Comparison of ENCODE assay signal across 8 cellular contexts in genomic region chr6:116536216-116536621, GRCh38. TPM values are rescaled to one million over a fixed set of nuclear protein-coding genes. Genes with fewer than 3 reads are reported as not detected.
DNase-seq lines count a peak whose midpoint lies in the region; ATAC-seq, FAIRE-seq and TF ChIP-seq lines count a peak whose summit lies in the region.

No MANE protein-coding gene starts in this region.

- FAIRE-seq in GM12878 (lab: Jason Lieb, UNC): peak; percentile 18

- no peaks in the 10 kb centered on the region for H3K4me1 Mint-ChIP-seq in immature natural killer cell

- ATAC-seq in HG02981 (IDR thresholded peaks at IDR 0.05; ENCODE audit: unreplicated experiment): peak; percentile 37
- peak; percentile 82 for ATAC-seq in GM12878
- no peak for ATAC-seq in HG03460 (IDR thresholded peaks at IDR 0.05; ENCODE audit: unreplicated experiment)

- H3K27me3 Mint-ChIP-seq in immature natural killer cell (ENCODE audit: low read depth in 3 of 3): peaks cover 5 to 6% (median 5%) of the 10 kb centered on the region in 3 donors

- peak; percentile 57 to 71 (median 67) for TF ChIP-seq CTCF in GM12878 (IDR thresholded peaks at IDR 0.05 in 2 of 3, conservative IDR thresholded peaks at IDR 0.05 in 1 of 3; ENCODE audit: control insufficient read depth in 2 of 3, extremely low read depth in 1 of 3, insufficient read depth in 1 of 3, low read depth in 3 of 3, low read length in 3 of 3)
- TF ChIP-seq CTCF in suprapubic skin (IDR thresholded peaks at IDR 0.05): peak; percentile 46 to 61

- no peak overlapping the region for H3K9ac ChIP-seq in GM12878 (ENCODE audit: control insufficient read depth, insufficient read depth, low read length)

- H3K27me3 ChIP-seq in GM12878 (replicated peaks in 1 of 2; ENCODE audit: control insufficient read depth in 2 of 2, insufficient read depth in 2 of 2, low read length in 1 of 2) (peaks cover 2 to 3% of the 10 kb centered on the region in 2 experiments; a peak in 2 of 4 replicates), suprapubic skin (no peaks in the 10 kb centered on the region)

- TF ChIP-seq EP300 in GM12878 (IDR thresholded peaks at IDR 0.05; ENCODE audit: borderline replicate concordance in 1 of 2, control insufficient read depth in 1 of 2, low read depth in 2 of 2, low read length in 2 of 2): no peak
- no peak for TF ChIP-seq EP300 in suprapubic skin (IDR thresholded peaks at IDR 0.05)

- DNase-seq in stimulated activated CD4-positive, alpha-beta T cell treated with anti-CD3 and anti-CD28 coated beads, TNF-alpha, amount 100 ng/mL, for 48 hours (ENCODE audit: low read depth in 3 of 3): peak in 2 of 3 donors; percentile 3 to 20
- no peak for DNase-seq in stimulated activated CD4-positive, alpha-beta T cell treated with anti-CD3 and anti-CD28 coated beads, Interleukin-1b, Interleukin-23, amount 100 ng/mL, for 48 hours
- DNase-seq in NCI-H748 treated with DMSO at 0.1 percent for 48 hours (lab: John Stamatoyannopoulos, UW) (peak; percentile 24), GM12878 (ENCODE audit: low read depth, low spot score) (no peak), immature natural killer cell (peak; percentile 38 to 57 (median 39)), suprapubic skin (ENCODE audit: low spot score in 2 of 2) (no peak)

- no peak overlapping the region for H3K4me3 Mint-ChIP-seq in immature natural killer cell

- H3K4me3 ChIP-seq in GM12878 (no peak overlapping the region), suprapubic skin (no peak overlapping the region)

- H3K4me1 ChIP-seq in GM12878 (ENCODE audit: control insufficient read depth, insufficient read depth, low read length): no peaks in the 10 kb centered on the region
- H3K4me1 ChIP-seq in suprapubic skin: no peaks in the 10 kb centered on the region

- H3K36me3 Mint-ChIP-seq in immature natural killer cell: no peaks in the 10 kb centered on the region

- H3K36me3 ChIP-seq in GM12878 (ENCODE audit: control insufficient read depth in 2 of 2, insufficient read depth in 2 of 2, low read length in 1 of 2): no peaks in the 10 kb centered on the region
- no peaks in the 10 kb centered on the region for H3K36me3 ChIP-seq in suprapubic skin

- intact Hi-C loops in GM12878 (cut with micrococcal nuclease; ENCODE audit: unreplicated experiment): loop anchor here (1.0 kb wide), 2 partner anchors 25 to 109 kb away; no protein-coding TSS in a partner anchor

- RAD21 ChIA-PET in GM12878 (lab: Charles Lee; ENCODE audit: unreplicated experiment): interaction anchor here (2.7 to 3.9 kb wide), 2 partner anchors 247 to 267 kb away, joined by 16 to 35 read pairs; no protein-coding TSS in a partner anchor

- peak; percentile 63 for TF ChIP-seq RAD21 in GM12878 (IDR thresholded peaks at IDR 0.05; ENCODE audit: insufficient read depth, low read depth, low read length)

- H3K9me3 Mint-ChIP-seq in immature natural killer cell: no peaks in the 10 kb centered on the region

- H3K27ac ChIP-seq in GM12878 (ENCODE audit: control insufficient read depth, insufficient read depth) (no peak overlapping the region), suprapubic skin (no peak overlapping the region)

- no peak overlapping the region for H3K27ac Mint-ChIP-seq in immature natural killer cell

- SMC1A ChIA-PET in GM12878 (lab: Charles Lee; ENCODE audit: uncharacterized antibody, unreplicated experiment): interaction anchor here (1.0 to 4.5 kb wide), 3 partner anchors 177 to 309 kb away, joined by 3 to 42 read pairs (median 3); no protein-coding TSS in a partner anchor

- WGBS in GM12878 (ENCODE audit: insufficient coverage, insufficient replicate concordance, low lambda C conversion rate, missing lambda C conversion rate): 3% methylated on average over 4 of the region's 4 CpGs
- 11% methylated on average over 4 of the region's 4 CpGs for WGBS in suprapubic skin

- CTCF ChIA-PET in GM12878 (lab: Yijun Ruan, JAX): interaction anchor here (1.0 to 4.5 kb wide), 13 partner anchors 10 to 248 kb away, joined by 4 to 96 read pairs (median 9); partner anchors contain the start of genes CALHM4 and RWDD1

- in situ Hi-C loops in GM12878 (cut with MboI): no loop called here

- TF ChIP-seq POLR2A in GM12878 (IDR thresholded peaks at IDR 0.05; ENCODE audit: low read depth, low read length) (no peak), suprapubic skin (IDR thresholded peaks at IDR 0.05) (no peak)

- H2AFZ ChIP-seq in GM12878 (ENCODE audit: control insufficient read depth, low read depth, low read length): peak overlapping the region; percentile 70

- BruUV-seq in GM12878 (replicated peaks; lab: Mats Ljungman, UMichigan): no TSS peak

- H3K79me2 ChIP-seq in GM12878 (ENCODE audit: control insufficient read depth, insufficient read depth, low read length): no peaks in the 10 kb centered on the region

- no peaks in the 10 kb centered on the region for H3K9me3 ChIP-seq in GM12878 (replicated peaks; ENCODE audit: control insufficient read depth, insufficient read depth, low read length)
- H3K9me3 ChIP-seq in suprapubic skin: no peaks in the 10 kb centered on the region

- POLR2A ChIA-PET in GM12878 (lab: Charles Lee): no interaction called here

- no peak overlapping the region for H3K4me2 ChIP-seq in GM12878 (ENCODE audit: control insufficient read depth, insufficient read depth)

- no peaks in the 10 kb centered on the region for H4K20me1 ChIP-seq in GM12878 (ENCODE audit: control insufficient read depth, insufficient read depth)

RNA-seq across cellular contexts. Expression of gene TRAPPC3L, which starts 9.3 kb away (rescaled TPM):
- total RNA-seq in GM12878 (2013; cell fraction: nucleolus; rRNA removed): not detected in 2 replicates
- not detected in 2 replicates for total RNA-seq in GM12878 (2014; rRNA removed)
- not detected in 2 replicates for total RNA-seq in GM12878 (2014; rRNA removed; fragmentation: Illumina TruSeq; extraction: Trizol)
- not detected in 2 replicates for total RNA-seq in GM12878 (2021)
- polyA plus RNA-seq in GM12878 (2011; ENCODE audit: low read depth): not detected
- not detected in 2 replicates for polyA plus RNA-seq in GM12878 (2011; rRNA removed)
- not detected in 2 replicates for polyA plus RNA-seq in GM12878 (2011; cell fraction: cytosol; rRNA removed)
- not detected in 2 replicates for polyA plus RNA-seq in GM12878 (2011; cell fraction: nucleus; rRNA removed)
- polyA plus RNA-seq in GM12878 (2012): not detected in 2 replicates
- polyA plus RNA-seq in GM12878 (2014; fragmentation: Illumina TruSeq; extraction: Trizol): not detected in 2 replicates
- polyA plus RNA-seq in GM12878 (2014; fragmentation: Nextera tagmentation; extraction: Ambion mirVana): not detected
- polyA plus RNA-seq in GM12878 (2014; rRNA removed): not detected in 2 replicates
- polyA plus RNA-seq in GM12878 (2016; fragmentation: Nextera tagmentation; extraction: Ambion mirVana): not detected
- not detected in 2 replicates for polyA minus RNA-seq in GM12878 (2011; rRNA and poly(A)+ RNA removed)
- polyA minus RNA-seq in GM12878 (2011; cell fraction: cytosol; rRNA and poly(A)+ RNA removed): 1.5 TPM in 1 of 2 replicates, not detected in the other
- polyA minus RNA-seq in GM12878 (2011; cell fraction: nucleus; rRNA and poly(A)+ RNA removed): not detected in 2 replicates
- under 1 TPM in 2 of 3 donors, not detected in 1; 0.18 to 0.20 TPM for polyA plus RNA-seq in immature natural killer cell
- not detected for total RNA-seq in suprapubic skin

RNA-seq across cellular contexts. Expression of gene CALHM4, which starts 17.3 kb away (rescaled TPM):
- not detected in 2 replicates for total RNA-seq in GM12878 (2013; cell fraction: nucleolus; rRNA removed)
- total RNA-seq in GM12878 (2014; rRNA removed) (not detected in 2 replicates), GM12878 (2014; rRNA removed; fragmentation: Illumina TruSeq; extraction: Trizol) (not detected in 2 replicates), GM12878 (2021) (not detected in 2 replicates), suprapubic skin (10 to 100 TPM in 1 of 4 donors, 1 to 10 TPM in 2, not detected in 1; 1.8 to 12.5 (median 2.6) TPM)
- not detected for polyA plus RNA-seq in GM12878 (2011; ENCODE audit: low read depth)
- polyA plus RNA-seq in GM12878 (2011; rRNA removed) (not detected in 2 replicates), GM12878 (2014; fragmentation: Illumina TruSeq; extraction: Trizol) (not detected in 2 replicates), GM12878 (2014; fragmentation: Nextera tagmentation; extraction: Ambion mirVana) (not detected), GM12878 (2014; rRNA removed) (not detected in 2 replicates), GM12878 (2016; fragmentation: Nextera tagmentation; extraction: Ambion mirVana) (not detected), immature natural killer cell (not detected)
- polyA plus RNA-seq in GM12878 (2011; cell fraction: cytosol; rRNA removed): not detected in 2 replicates
- polyA plus RNA-seq in GM12878 (2011; cell fraction: nucleus; rRNA removed): not detected in 2 replicates
- not detected in 2 replicates for polyA plus RNA-seq in GM12878 (2012)
- not detected in 2 replicates for polyA minus RNA-seq in GM12878 (2011; rRNA and poly(A)+ RNA removed)
- not detected in 2 replicates for polyA minus RNA-seq in GM12878 (2011; cell fraction: cytosol; rRNA and poly(A)+ RNA removed)
- not detected in 2 replicates for polyA minus RNA-seq in GM12878 (2011; cell fraction: nucleus; rRNA and poly(A)+ RNA removed)

RNA-seq across cellular contexts. Expression of gene CALHM5, which starts 24.8 kb away (rescaled TPM):
- total RNA-seq in GM12878 (2013; cell fraction: nucleolus; rRNA removed): not detected in 2 replicates
- not detected in 2 replicates for total RNA-seq in GM12878 (2014; rRNA removed)
- total RNA-seq in GM12878 (2014; rRNA removed; fragmentation: Illumina TruSeq; extraction: Trizol): not detected in 2 replicates
- total RNA-seq in GM12878 (2021): not detected in 2 replicates
- not detected for polyA plus RNA-seq in GM12878 (2011; ENCODE audit: low read depth)
- polyA plus RNA-seq in GM12878 (2011; rRNA removed): not detected in 2 replicates
- not detected in 2 replicates for polyA plus RNA-seq in GM12878 (2011; cell fraction: cytosol; rRNA removed)
- not detected in 2 replicates for polyA plus RNA-seq in GM12878 (2011; cell fraction: nucleus; rRNA removed)
- not detected in 2 replicates for polyA plus RNA-seq in GM12878 (2012)
- not detected in 2 replicates for polyA plus RNA-seq in GM12878 (2014; fragmentation: Illumina TruSeq; extraction: Trizol)
- polyA plus RNA-seq in GM12878 (2014; fragmentation: Nextera tagmentation; extraction: Ambion mirVana): not detected
- polyA plus RNA-seq in GM12878 (2014; rRNA removed): not detected in 2 replicates
- polyA plus RNA-seq in GM12878 (2016; fragmentation: Nextera tagmentation; extraction: Ambion mirVana): not detected
- polyA minus RNA-seq in GM12878 (2011; rRNA and poly(A)+ RNA removed): not detected in 2 replicates
- polyA minus RNA-seq in GM12878 (2011; cell fraction: cytosol; rRNA and poly(A)+ RNA removed): not detected in 2 replicates
- not detected in 2 replicates for polyA minus RNA-seq in GM12878 (2011; cell fraction: nucleus; rRNA and poly(A)+ RNA removed)
- polyA plus RNA-seq in immature natural killer cell: not detected
- total RNA-seq in suprapubic skin: 1 to 10 TPM in 3 of 4 donors, under 1 TPM in 1; 0.89 to 5.9 (median 1.4) TPM

RNA-seq across cellular contexts. Expression of gene RWDD1, which starts 35.1 kb away (rescaled TPM):
- 4.9 TPM in 2 replicates for total RNA-seq in GM12878 (2013; cell fraction: nucleolus; rRNA removed)
- 44.6 and 49.9 TPM in 2 replicates for total RNA-seq in GM12878 (2014; rRNA removed)
- 74.1 and 74.3 TPM in 2 replicates for total RNA-seq in GM12878 (2014; rRNA removed; fragmentation: Illumina TruSeq; extraction: Trizol)
- 42.6 and 45.5 TPM in 2 replicates for total RNA-seq in GM12878 (2021)
- polyA plus RNA-seq in GM12878 (2011; ENCODE audit: low read depth): 28.3 TPM
- 47.8 and 70.2 TPM in 2 replicates for polyA plus RNA-seq in GM12878 (2011; rRNA removed)
- 20.4 and 21.8 TPM in 2 replicates for polyA plus RNA-seq in GM12878 (2011; cell fraction: cytosol; rRNA removed)
- 10.3 and 12.6 TPM in 2 replicates for polyA plus RNA-seq in GM12878 (2011; cell fraction: nucleus; rRNA removed)
- 33.6 and 36.4 TPM in 2 replicates for polyA plus RNA-seq in GM12878 (2012)
- polyA plus RNA-seq in GM12878 (2014; fragmentation: Illumina TruSeq; extraction: Trizol): 94.8 and 107 TPM in 2 replicates
- 10 to 100 TPM; 57.2 to 87.9 TPM for polyA plus RNA-seq in GM12878 (2014; fragmentation: Nextera tagmentation; extraction: Ambion mirVana)
- polyA plus RNA-seq in GM12878 (2014; rRNA removed): 28.4 and 40.1 TPM in 2 replicates
- polyA plus RNA-seq in GM12878 (2016; fragmentation: Nextera tagmentation; extraction: Ambion mirVana): 100 to 1,000 TPM in 1 of 2 experiments, 10 to 100 TPM in 1; 96.5 to 107 TPM
- polyA minus RNA-seq in GM12878 (2011; rRNA and poly(A)+ RNA removed): 10.3 and 13.5 TPM in 2 replicates
- 7.5 and 8.2 TPM in 2 replicates for polyA minus RNA-seq in GM12878 (2011; cell fraction: cytosol; rRNA and poly(A)+ RNA removed)
- 3.4 and 4.8 TPM in 2 replicates for polyA minus RNA-seq in GM12878 (2011; cell fraction: nucleus; rRNA and poly(A)+ RNA removed)
- polyA plus RNA-seq in immature natural killer cell: 10 to 100 TPM; 69.1 to 87.3 (median 70.4) TPM
- total RNA-seq in suprapubic skin: 10 to 100 TPM; 24.6 to 38.1 (median 27.1) TPM

Comparison
In these comparisons a context has a peak if more than half of its experiments do, and no peak if none do; other contexts are left out.
1. DNase-seq: peak in stimulated activated CD4-positive, alpha-beta T cell treated with anti-CD3 and anti-CD28 coated beads, TNF-alpha, amount 100 ng/mL, for 48 hours (2 of 3), NCI-H748 treated with DMSO at 0.1 percent for 48 hours (single experiment) and immature natural killer cell (3 of 3); none in stimulated activated CD4-positive, alpha-beta T cell treated with anti-CD3 and anti-CD28 coated beads, Interleukin-1b, Interleukin-23, amount 100 ng/mL, for 48 hours (single experiment), GM12878 (single experiment) and suprapubic skin (0 of 2).